1 cellular context compared by ENCODE assay signal in the genomic region with DNA sequence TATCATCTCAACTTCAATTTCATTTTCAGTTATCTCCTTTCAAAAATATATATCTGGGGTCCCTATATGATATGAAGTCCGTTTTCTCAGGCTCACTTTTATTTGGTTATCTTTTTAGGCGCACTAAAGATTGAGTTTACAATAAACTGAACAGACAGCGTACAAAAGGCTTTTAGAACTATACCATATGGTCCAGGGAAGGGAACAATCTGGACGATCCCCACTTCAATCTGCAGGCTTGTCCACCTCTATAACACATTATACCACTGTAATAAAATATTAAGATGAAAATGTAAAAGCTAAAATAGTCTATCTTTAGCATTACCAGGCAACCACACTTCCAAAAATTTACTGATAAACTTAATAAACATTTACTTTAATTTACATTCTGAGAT.
TF ChIP-seq lines count a peak whose summit lies in the region.

No MANE protein-coding gene starts in this region.

TF ChIP-seq in K562, 482 proteins besides CTCF, POLR2A, EP300 and RAD21 (continued from another document):
- TF ChIP-seq, protein P1, sequence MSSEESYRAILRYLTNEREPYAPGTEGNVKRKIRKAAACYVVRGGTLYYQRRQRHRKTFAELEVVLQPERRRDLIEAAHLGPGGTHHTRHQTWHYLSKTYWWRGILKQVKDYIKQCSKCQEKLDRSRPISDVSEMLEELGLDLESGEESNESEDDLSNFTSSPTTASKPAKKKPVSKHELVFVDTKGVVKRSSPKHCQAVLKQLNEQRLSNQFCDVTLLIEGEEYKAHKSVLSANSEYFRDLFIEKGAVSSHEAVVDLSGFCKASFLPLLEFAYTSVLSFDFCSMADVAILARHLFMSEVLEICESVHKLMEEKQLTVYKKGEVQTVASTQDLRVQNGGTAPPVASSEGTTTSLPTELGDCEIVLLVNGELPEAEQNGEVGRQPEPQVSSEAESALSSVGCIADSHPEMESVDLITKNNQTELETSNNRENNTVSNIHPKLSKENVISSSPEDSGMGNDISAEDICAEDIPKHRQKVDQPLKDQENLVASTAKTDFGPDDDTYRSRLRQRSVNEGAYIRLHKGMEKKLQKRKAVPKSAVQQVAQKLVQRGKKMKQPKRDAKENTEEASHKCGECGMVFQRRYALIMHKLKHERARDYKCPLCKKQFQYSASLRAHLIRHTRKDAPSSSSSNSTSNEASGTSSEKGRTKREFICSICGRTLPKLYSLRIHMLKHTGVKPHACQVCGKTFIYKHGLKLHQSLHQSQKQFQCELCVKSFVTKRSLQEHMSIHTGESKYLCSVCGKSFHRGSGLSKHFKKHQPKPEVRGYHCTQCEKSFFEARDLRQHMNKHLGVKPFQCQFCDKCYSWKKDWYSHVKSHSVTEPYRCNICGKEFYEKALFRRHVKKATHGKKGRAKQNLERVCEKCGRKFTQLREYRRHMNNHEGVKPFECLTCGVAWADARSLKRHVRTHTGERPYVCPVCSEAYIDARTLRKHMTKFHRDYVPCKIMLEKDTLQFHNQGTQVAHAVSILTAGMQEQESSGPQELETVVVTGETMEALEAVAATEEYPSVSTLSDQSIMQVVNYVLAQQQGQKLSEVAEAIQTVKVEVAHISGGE (CRISPR knock-in tag; IDR thresholded peaks at IDR 0.05) = 0 out of 6 replicates have a peak, but pooled peaks of 1 of the 3 experiments have one; percentile 25
- TF ChIP-seq ZNF57 (CRISPR knock-in tag; IDR thresholded peaks at IDR 0.05) = no peak
- TF ChIP-seq PYGO2 (tag; IDR thresholded peaks at IDR 0.05) = no peak
- TF ChIP-seq NCOA1 (IDR thresholded peaks at IDR 0.05; ENCODE audit: low read depth) = no peak
- TF ChIP-seq, protein P2, sequence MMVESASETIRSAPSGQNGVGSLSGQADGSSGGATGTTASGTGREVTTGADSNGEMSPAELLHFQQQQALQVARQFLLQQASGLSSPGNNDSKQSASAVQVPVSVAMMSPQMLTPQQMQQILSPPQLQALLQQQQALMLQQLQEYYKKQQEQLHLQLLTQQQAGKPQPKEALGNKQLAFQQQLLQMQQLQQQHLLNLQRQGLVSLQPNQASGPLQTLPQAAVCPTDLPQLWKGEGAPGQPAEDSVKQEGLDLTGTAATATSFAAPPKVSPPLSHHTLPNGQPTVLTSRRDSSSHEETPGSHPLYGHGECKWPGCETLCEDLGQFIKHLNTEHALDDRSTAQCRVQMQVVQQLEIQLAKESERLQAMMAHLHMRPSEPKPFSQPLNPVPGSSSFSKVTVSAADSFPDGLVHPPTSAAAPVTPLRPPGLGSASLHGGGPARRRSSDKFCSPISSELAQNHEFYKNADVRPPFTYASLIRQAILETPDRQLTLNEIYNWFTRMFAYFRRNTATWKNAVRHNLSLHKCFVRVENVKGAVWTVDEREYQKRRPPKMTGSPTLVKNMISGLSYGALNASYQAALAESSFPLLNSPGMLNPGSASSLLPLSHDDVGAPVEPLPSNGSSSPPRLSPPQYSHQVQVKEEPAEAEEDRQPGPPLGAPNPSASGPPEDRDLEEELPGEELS (CRISPR knock-in tag; IDR thresholded peaks at IDR 0.05; ENCODE audit: borderline replicate concordance) = no peak
- no peak for TF ChIP-seq HCFC1 (IDR thresholded peaks at IDR 0.05; ENCODE audit: low read depth, low read length)
